27 cellular contexts compared by ENCODE assay signal in the genomic region with DNA sequence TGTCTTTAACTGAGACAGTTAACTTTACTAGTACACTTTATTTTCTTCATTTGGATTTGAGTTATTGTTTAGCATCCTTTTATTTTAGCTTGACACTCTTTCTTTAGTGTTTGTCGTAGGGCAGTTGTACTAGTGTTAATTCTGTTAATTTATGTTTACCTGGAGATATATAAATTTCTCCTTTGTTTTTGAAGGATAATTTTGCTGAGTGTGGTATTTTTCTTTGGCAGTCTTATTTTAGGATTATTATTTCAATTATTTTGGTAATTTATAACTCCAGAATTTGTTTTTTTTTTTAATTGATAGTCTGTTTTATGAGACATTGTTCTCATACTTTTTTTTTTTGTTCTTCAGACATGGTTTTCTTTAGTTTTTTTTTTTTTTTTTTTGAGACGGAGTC.
DNase-seq lines count a peak whose midpoint lies in the region; ATAC-seq, FAIRE-seq and TF ChIP-seq lines count a peak whose summit lies in the region.
"Had no signal": no experiment of that assay in that cellular context is flagged by ENCODE, and none has a peak within 500 bp of the region (broad histone marks: within the 10 kb centered on the region; RNA-seq: fewer than 3 reads in every experiment).

No MANE protein-coding gene starts in this region.

- dilution Hi-C loops in IMR-90 (cut with HindIII; ENCODE audit: low sequenced_read_pairs, unreplicated experiment): no loop called here

- DNase-seq in IMR-90 (no peak), pancreas (no peak), A172 (ENCODE audit: low spot score) (no peak), nephron progenitor cell (no peak)
- DNase-seq: 8988T; ACHN; BE2C; C1 segment of cervical spinal cord; CD4-positive, alpha-beta memory T cell; CD4-positive, CD25-positive, alpha-beta regulatory T cell; CD8-positive, alpha-beta memory T cell; COR-L47; DMS 273 treated with DMSO at 0.1 percent for 48 hours; DMS153; DMS53; DMS79; DND-41; EL; GDM1 had no signal

- no peak overlapping the region for H2BK120ac ChIP-seq in IMR-90 (ENCODE audit: low read depth, low read length)

- H4K8ac ChIP-seq in IMR-90 (ENCODE audit: low read depth in 2 of 2, low read length in 2 of 2): no peak overlapping the region

- CTCF ChIA-PET in IMR-90 (lab: Yijun Ruan, JAX): no interaction called here

- no CpG with 5 or more reads among the region's 2 CpGs for WGBS in IMR-90 (ENCODE audit: extremely low coverage in 2 of 2, insufficient read length in 1 of 2), 2 experiments
- 79 to 92% methylated on average over 1 of the region's 2 CpGs for WGBS in pancreas, 2 donors

- H3K9me3 ChIP-seq in IMR-90 (ENCODE audit: control insufficient read depth, insufficient read depth, low read length): peaks cover 3% of the 10 kb centered on the region
- H3K9me3 ChIP-seq in pancreas: no peaks in the 10 kb centered on the region
- H3K9me3 ChIP-seq: BE2C, BLaER1 had no signal

- no peak overlapping the region for H2BK15ac ChIP-seq in IMR-90 (ENCODE audit: low read depth, low read length)

- no peak overlapping the region for H2BK20ac ChIP-seq in IMR-90 (ENCODE audit: low read depth, low read length)

- H2AK9ac ChIP-seq in IMR-90 (replicated peaks; ENCODE audit: low read depth, low read length, poor library complexity): no peak overlapping the region

- H4K5ac ChIP-seq in IMR-90 (ENCODE audit: low read depth, low read length): no peak overlapping the region

- no peak overlapping the region for H3K4me3 Mint-ChIP-seq in nephron progenitor cell
- H3K4me3 Mint-ChIP-seq: CD14-positive monocyte; CD4-positive, alpha-beta memory T cell; CD4-positive, CD25-positive, alpha-beta regulatory T cell; CD8-positive, alpha-beta memory T cell had no signal

- H2AK5ac ChIP-seq in IMR-90 (ENCODE audit: low read depth, low read length): no peak overlapping the region

- no peaks in the 10 kb centered on the region for H3K9me3 Mint-ChIP-seq in nephron progenitor cell

- no peak overlapping the region for H3K4me3 ChIP-seq in IMR-90 (ENCODE audit: insufficient read depth, low read depth, low read length)
- H3K4me3 ChIP-seq in pancreas: no peak overlapping the region
- H3K4me3 ChIP-seq: BLaER1, GM12878 had no signal

- H3K18ac ChIP-seq in IMR-90 (ENCODE audit: low read depth, low read length): no peak overlapping the region

- no peak overlapping the region for H3K23ac ChIP-seq in IMR-90 (ENCODE audit: low read depth, low read length)

- no peak overlapping the region for H3K27ac Mint-ChIP-seq in nephron progenitor cell
- H3K27ac Mint-ChIP-seq: CD14-positive monocyte; CD4-positive, alpha-beta memory T cell; CD4-positive, CD25-positive, alpha-beta regulatory T cell; CD8-positive, alpha-beta memory T cell had no signal

- no peak overlapping the region for H3K9ac ChIP-seq in IMR-90 (ENCODE audit: low read depth, low read length)
- H3K9ac ChIP-seq: BLaER1 had no signal

- no peak overlapping the region for H3K4ac ChIP-seq in IMR-90 (ENCODE audit: low read depth, low read length)

- in situ Hi-C loops in IMR-90 (cut with MboI; ENCODE audit: low sequenced_read_pairs): no loop called here

- H3K27ac ChIP-seq in IMR-90 (ENCODE audit: insufficient read depth, low read length) (no peak overlapping the region), pancreas (no peak overlapping the region)
- H3K27ac ChIP-seq: BLaER1 had no signal

- H3K9me1 ChIP-seq in IMR-90 (ENCODE audit: insufficient read depth, low read length): no peaks in the 10 kb centered on the region

- TF ChIP-seq CTCF in IMR-90 (conservative IDR thresholded peaks at IDR 0.05; ENCODE audit: low read depth, low read length) (no peak), pancreas (IDR thresholded peaks at IDR 0.05) (no peak), nephron progenitor cell (IDR thresholded peaks at IDR 0.05) (no peak)

- H3K79me1 ChIP-seq in IMR-90 (ENCODE audit: low read depth in 1 of 2, low read length in 2 of 2): no peaks in the 10 kb centered on the region

- BruUV-seq in IMR-90 (replicated peaks; lab: Mats Ljungman, UMichigan): no TSS peak

- TF ChIP-seq POLR2A in IMR-90 (IDR thresholded peaks at IDR 0.05; ENCODE audit: low read depth, low read length): no peak

- H4K91ac ChIP-seq in IMR-90 (ENCODE audit: insufficient read depth, low read depth, low read length): no peak overlapping the region

- H3K4me1 Mint-ChIP-seq in nephron progenitor cell: no peaks in the 10 kb centered on the region
- H3K4me1 Mint-ChIP-seq: CD14-positive monocyte; CD4-positive, alpha-beta memory T cell; CD4-positive, CD25-positive, alpha-beta regulatory T cell; CD8-positive, alpha-beta memory T cell had no signal

- no peaks in the 10 kb centered on the region for H3K27me3 Mint-ChIP-seq in nephron progenitor cell (ENCODE audit: low read depth, poor library complexity)
- H3K27me3 Mint-ChIP-seq: CD4-positive, alpha-beta memory T cell; CD4-positive, CD25-positive, alpha-beta regulatory T cell; CD8-positive, alpha-beta memory T cell had no signal

- no peaks in the 10 kb centered on the region for H3K36me3 ChIP-seq in IMR-90 (ENCODE audit: control insufficient read depth, insufficient read depth, low read length)
- H3K36me3 ChIP-seq in pancreas: no peaks in the 10 kb centered on the region
- H3K36me3 ChIP-seq: BE2C, BLaER1 had no signal

- POLR2A ChIA-PET in IMR-90 (lab: Charles Lee; ENCODE audit: unreplicated experiment): no interaction called here

- FAIRE-seq in A204.1 (lab: Jason Lieb, UNC) (peak; percentile 11), colon (lab: Jason Lieb, UNC) (peak; percentile 21), pancreas (lab: Jason Lieb, UNC) (peak; percentile 23)
- FAIRE-seq: GM12878, GM12892, GM18507 had no signal

- no peak overlapping the region for H3K14ac ChIP-seq in IMR-90 (replicated peaks; ENCODE audit: low read depth, low read length)

- ATAC-seq in IMR-90 (ENCODE audit: low read depth) (no peak), pancreas (no peak), HG03097 (IDR thresholded peaks at IDR 0.05; ENCODE audit: low FRiP score, unreplicated experiment) (no peak)
- ATAC-seq: GM12878 had no signal

- no peak overlapping the region for H3K56ac ChIP-seq in IMR-90 (ENCODE audit: extremely low read depth, insufficient read depth, low read length)

- no peak overlapping the region for H2BK5ac ChIP-seq in IMR-90 (ENCODE audit: low read depth, low read length, poor library complexity, severe bottlenecking)

- no peak overlapping the region for H2AFZ ChIP-seq in IMR-90 (replicated peaks; ENCODE audit: low read length, poor library complexity)

- no peaks in the 10 kb centered on the region for H4K20me1 ChIP-seq in IMR-90 (ENCODE audit: insufficient read depth, low read length)
- H4K20me1 ChIP-seq: BLaER1 had no signal

- no peak overlapping the region for H3K4me2 ChIP-seq in IMR-90 (ENCODE audit: low read depth, low read length)
- H3K4me2 ChIP-seq: BLaER1 had no signal

- intact Hi-C loops in IMR-90 (cut with micrococcal nuclease): no loop called here
- intact Hi-C loops in pancreas (cut with DNase I): no loop called here

- H3K4me1 ChIP-seq in IMR-90 (ENCODE audit: control insufficient read depth, insufficient read depth, low read length) (no peaks in the 10 kb centered on the region), pancreas (no peaks in the 10 kb centered on the region)
- H3K4me1 ChIP-seq: BE2C, BLaER1 had no signal

- no peaks in the 10 kb centered on the region for H3K36me3 Mint-ChIP-seq in nephron progenitor cell (ENCODE audit: low read depth)
- H3K36me3 Mint-ChIP-seq: CD14-positive monocyte; CD4-positive, alpha-beta memory T cell; CD4-positive, CD25-positive, alpha-beta regulatory T cell had no signal

- TF ChIP-seq RAD21 in IMR-90 (IDR thresholded peaks at IDR 0.05; ENCODE audit: low read length): no peak

- H3K27me3 ChIP-seq in IMR-90 (ENCODE audit: control insufficient read depth, insufficient read depth, low read length) (no peaks in the 10 kb centered on the region), pancreas (no peaks in the 10 kb centered on the region)
- H3K27me3 ChIP-seq: BE2C, BLaER1 had no signal

TF ChIP-seq in IMR-90, 13 proteins besides CTCF, POLR2A, EP300 and RAD21:
- TF ChIP-seq MAFK (IDR thresholded peaks at IDR 0.05; ENCODE audit: low read depth, low read length) (peak; percentile 70), RFX5 (IDR thresholded peaks at IDR 0.05; ENCODE audit: low read depth, low read length) (no peak)
